In genomic region chr14:100083706-100084105, GRCh38 we compare ENCODE assay signal across 1 cellular context.
TF ChIP-seq lines count a peak whose summit lies in the region.

No MANE protein-coding gene starts in this region.

TF ChIP-seq in SK-N-SH, 30 proteins besides CTCF, POLR2A, EP300 and RAD21 (continued from another document):
- no peak for TF ChIP-seq ZBTB33 (IDR thresholded peaks at IDR 0.05; ENCODE audit: borderline replicate concordance, low read depth)
- no peak for TF ChIP-seq TEAD4 (IDR thresholded peaks at IDR 0.05; ENCODE audit: borderline replicate concordance, insufficient read depth)
- TF ChIP-seq NRF1 (IDR thresholded peaks at IDR 0.05; ENCODE audit: low read depth, low read length): no peak
- TF ChIP-seq FOSL2 (IDR thresholded peaks at IDR 0.05; ENCODE audit: borderline replicate concordance, low read depth): no peak
- TF ChIP-seq ELF1 (IDR thresholded peaks at IDR 0.05): no peak
- no peak for TF ChIP-seq SMC3 (IDR thresholded peaks at IDR 0.05; ENCODE audit: low read depth, low read length)
- TF ChIP-seq SIN3A (IDR thresholded peaks at IDR 0.05; ENCODE audit: borderline replicate concordance, low read depth, low read length): no peak
- TF ChIP-seq REST (IDR thresholded peaks at IDR 0.05; ENCODE audit: low read depth, low read length): no peak
